In genomic region chr16:911604-912321, GRCh38 we compare ENCODE assay signal across 2 cellular contexts.
TF ChIP-seq lines count a peak whose summit lies in the region.

No MANE protein-coding gene starts in this region.

TF ChIP-seq in WTC11, 78 proteins besides CTCF, POLR2A, EP300 and RAD21 (continued from another document and continues in another):
- TF ChIP-seq PREB (CRISPR knock-in tag; IDR thresholded peaks at IDR 0.05; ENCODE audit: borderline replicate concordance) (no peak), PRDM15 (CRISPR knock-in tag; IDR thresholded peaks at IDR 0.05) (no peak), ATF2 (CRISPR knock-in tag; IDR thresholded peaks at IDR 0.05; ENCODE audit: borderline replicate concordance, low read depth) (no peak), STAT6 (CRISPR knock-in tag; conservative IDR thresholded peaks at IDR 0.05; ENCODE audit: low read depth) (no peak), ERG (CRISPR knock-in tag; IDR thresholded peaks at IDR 0.05) (no peak), GRHL2 (CRISPR knock-in tag; IDR thresholded peaks at IDR 0.05; ENCODE audit: insufficient replicate concordance, severe bottlenecking) (no peak), SP1 (CRISPR knock-in tag; conservative IDR thresholded peaks at IDR 0.05) (no peak), ELF4 (CRISPR knock-in tag; IDR thresholded peaks at IDR 0.05; ENCODE audit: low read depth) (no peak), CDX4 (CRISPR knock-in tag; IDR thresholded peaks at IDR 0.05; ENCODE audit: borderline replicate concordance) (no peak), ZNF232 (CRISPR knock-in tag; IDR thresholded peaks at IDR 0.05) (no peak), USF2 (CRISPR knock-in tag; IDR thresholded peaks at IDR 0.05) (no peak), PRRX2 (CRISPR knock-in tag; IDR thresholded peaks at IDR 0.05) (no peak)

TF ChIP-seq in H1, 55 proteins besides CTCF, POLR2A, EP300 and RAD21 (continued from another document):
- TF ChIP-seq USF2 (IDR thresholded peaks at IDR 0.05; ENCODE audit: low read length) = no peak
- no peak for TF ChIP-seq CTBP2 (IDR thresholded peaks at IDR 0.05; ENCODE audit: borderline replicate concordance, insufficient read depth, insufficient read length, low read length)
- TF ChIP-seq CBX5 (IDR thresholded peaks at IDR 0.05; ENCODE audit: low read depth, low read length) = no peak
- no peak for TF ChIP-seq ZNF274 (IDR thresholded peaks at IDR 0.05; ENCODE audit: borderline replicate concordance, extremely low read depth, low read length)
- TF ChIP-seq TCF12 (IDR thresholded peaks at IDR 0.05; ENCODE audit: low read depth, low read length) = no peak
- TF ChIP-seq FOSL1 (IDR thresholded peaks at IDR 0.05; ENCODE audit: insufficient read depth, low read depth, low read length) = no peak
- TF ChIP-seq BCL11A (IDR thresholded peaks at IDR 0.05; ENCODE audit: low read depth in 2 of 2, low read length in 2 of 2) = no peak
TF ChIP-seq in H1: peak in this region for 0.
